In the genomic region with DNA sequence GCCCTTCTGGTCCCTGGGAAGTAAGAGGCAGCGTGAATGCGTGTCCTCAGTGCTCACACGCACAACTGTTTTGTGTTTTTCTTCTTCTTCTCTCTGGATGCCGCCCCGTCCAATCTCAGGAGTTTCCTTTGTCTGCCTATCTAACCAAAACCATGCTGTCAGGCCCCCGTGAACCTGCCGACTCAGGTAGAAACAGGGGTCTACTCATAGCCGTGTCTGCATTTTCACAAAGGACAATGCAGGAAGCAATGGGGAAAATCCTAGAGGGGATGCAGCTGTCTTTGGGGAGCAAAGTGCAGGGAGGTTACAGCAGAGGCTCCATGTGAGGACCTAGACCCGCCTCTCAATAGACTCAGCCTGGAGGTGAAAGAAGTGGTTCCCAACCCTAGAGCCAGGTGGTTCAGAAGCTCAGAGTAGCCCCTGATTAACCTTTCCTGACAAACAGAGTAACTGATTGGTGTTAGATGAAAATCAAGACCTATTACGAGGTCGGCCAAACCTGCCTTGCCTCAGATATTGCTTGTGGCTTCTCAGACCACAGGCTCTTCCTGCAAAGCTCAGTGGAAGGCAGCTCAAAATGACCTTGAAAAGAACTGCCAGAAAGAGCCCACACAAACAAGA, we compare ENCODE assay signal across 8 cellular contexts. TPM values are rescaled to one million over a fixed set of nuclear protein-coding genes. Genes with fewer than 3 reads are reported as not detected.
DNase-seq lines count a peak whose midpoint lies in the region; ATAC-seq and TF ChIP-seq lines count a peak whose summit lies in the region.

No MANE protein-coding gene starts in this region.

- H3K4me3 Mint-ChIP-seq in stimulated activated naive CD8-positive, alpha-beta T cell treated with anti-CD3 and anti-CD28 coated beads, Interleukin-15, amount 100 ng/mL, for 72 hours: peak overlapping the region; percentile 83 to 93

- H3K27me3 Mint-ChIP-seq in stimulated activated naive CD8-positive, alpha-beta T cell treated with anti-CD3 and anti-CD28 coated beads, Interleukin-15, amount 100 ng/mL, for 72 hours: no peaks in the 10 kb centered on the region

- TF ChIP-seq CTCF in upper lobe of right lung (IDR thresholded peaks at IDR 0.05) (no peak), foreskin fibroblast (IDR thresholded peaks at IDR 0.05; ENCODE audit: low read depth, low read length) (no peak), adrenal gland (IDR thresholded peaks at IDR 0.05) (no peak)

- TF ChIP-seq POLR2A in adrenal gland (IDR thresholded peaks at IDR 0.05): no peak

- no peaks in the 10 kb centered on the region for H3K4me1 ChIP-seq in upper lobe of right lung
- H3K4me1 ChIP-seq in adrenal gland (replicated peaks in 1 of 2): no peaks in the 10 kb centered on the region

- H3K9me3 ChIP-seq in upper lobe of right lung: no peaks in the 10 kb centered on the region
- H3K9me3 ChIP-seq in adrenal gland (replicated peaks in 1 of 3): no peaks in the 10 kb centered on the region

- H3K9me3 Mint-ChIP-seq in stimulated activated naive CD8-positive, alpha-beta T cell treated with anti-CD3 and anti-CD28 coated beads, Interleukin-15, amount 100 ng/mL, for 72 hours: no peaks in the 10 kb centered on the region

- peak; percentile 23 for DNase-seq in activated gamma-delta T cell treated with Interleukin-2 at 50 U/mL for 16 hours
- DNase-seq in activated gamma-delta T cell (lab: John Stamatoyannopoulos, UW): no peak
- peak; percentile 66 for DNase-seq in activated CD8-positive, alpha-beta memory T cell treated with anti-CD3 and anti-CD28 coated beads, Interleukin-2, amount 50 U/mL, for 48 hours
- peak; percentile 29 to 57 for DNase-seq in stimulated activated naive CD8-positive, alpha-beta T cell treated with anti-CD3 and anti-CD28 coated beads, Interleukin-15, amount 100 ng/mL, for 72 hours
- no peak for DNase-seq in upper lobe of right lung
- DNase-seq in foreskin fibroblast: no peak
- no peak for DNase-seq in adrenal gland

- intact Hi-C loops in upper lobe of right lung (cut with DNase I) (no loop called here), adrenal gland (cut with DNase I) (no loop called here)

- H3K36me3 ChIP-seq in upper lobe of right lung (no peaks in the 10 kb centered on the region), adrenal gland (replicated peaks in 1 of 2) (no peaks in the 10 kb centered on the region)

- peak overlapping the region; percentile 93 to 99 for H3K27ac Mint-ChIP-seq in stimulated activated naive CD8-positive, alpha-beta T cell treated with anti-CD3 and anti-CD28 coated beads, Interleukin-15, amount 100 ng/mL, for 72 hours

- H3K27ac ChIP-seq in upper lobe of right lung (no peak overlapping the region), adrenal gland (no peak overlapping the region)

- no peaks in the 10 kb centered on the region for H3K27me3 ChIP-seq in upper lobe of right lung
- no peaks in the 10 kb centered on the region for H3K27me3 ChIP-seq in adrenal gland

- ATAC-seq in HG03095 (IDR thresholded peaks at IDR 0.05; ENCODE audit: unreplicated experiment) (peak; percentile 35), upper lobe of right lung (no peak)
- peak; percentile 51 for ATAC-seq in stimulated activated naive CD8-positive, alpha-beta T cell treated with anti-CD3 and anti-CD28 coated beads, Interleukin-15, amount 100 ng/mL, for 72 hours

- H3K4me1 Mint-ChIP-seq in stimulated activated naive CD8-positive, alpha-beta T cell treated with anti-CD3 and anti-CD28 coated beads, Interleukin-15, amount 100 ng/mL, for 72 hours: peaks cover 65% of the 10 kb centered on the region

- H3K4me3 ChIP-seq in upper lobe of right lung: no peak overlapping the region
- no peak overlapping the region for H3K4me3 ChIP-seq in foreskin fibroblast (ENCODE audit: low read depth in 1 of 2, low read length in 2 of 2)
- H3K4me3 ChIP-seq in adrenal gland: no peak overlapping the region

- 65 to 68% (median 66%) methylated on average over 11 of the region's 11 CpGs for WGBS in adrenal gland, 4 donors

RNA-seq across cellular contexts. Expression of gene CD226, which starts 49.3 kb away (rescaled TPM):
- total RNA-seq in upper lobe of right lung (5.8 TPM), adrenal gland (1 to 10 TPM in 6 of 8 donors, under 1 TPM in 1, not detected in 1; 0.69 to 3.9 (median 1.7) TPM)
- polyA plus RNA-seq in adrenal gland: 1 to 10 TPM in 1 of 3 donors, under 1 TPM in 2; 0.13 to 1.0 (median 0.24) TPM

Comparison
In these comparisons a context has a peak if more than half of its experiments do, and no peak if none do; other contexts are left out.
1. DNase-seq: peak in activated gamma-delta T cell treated with Interleukin-2 at 50 U/mL for 16 hours (single experiment), activated CD8-positive, alpha-beta memory T cell treated with anti-CD3 and anti-CD28 coated beads, Interleukin-2, amount 50 U/mL, for 48 hours (single experiment) and stimulated activated naive CD8-positive, alpha-beta T cell treated with anti-CD3 and anti-CD28 coated beads, Interleukin-15, amount 100 ng/mL, for 72 hours (2 of 2); none in activated gamma-delta T cell (single experiment), upper lobe of right lung (single experiment), foreskin fibroblast (0 of 2) and adrenal gland (0 of 7).